ENCODE assay signal across 1 cellular context in the genomic region with DNA sequence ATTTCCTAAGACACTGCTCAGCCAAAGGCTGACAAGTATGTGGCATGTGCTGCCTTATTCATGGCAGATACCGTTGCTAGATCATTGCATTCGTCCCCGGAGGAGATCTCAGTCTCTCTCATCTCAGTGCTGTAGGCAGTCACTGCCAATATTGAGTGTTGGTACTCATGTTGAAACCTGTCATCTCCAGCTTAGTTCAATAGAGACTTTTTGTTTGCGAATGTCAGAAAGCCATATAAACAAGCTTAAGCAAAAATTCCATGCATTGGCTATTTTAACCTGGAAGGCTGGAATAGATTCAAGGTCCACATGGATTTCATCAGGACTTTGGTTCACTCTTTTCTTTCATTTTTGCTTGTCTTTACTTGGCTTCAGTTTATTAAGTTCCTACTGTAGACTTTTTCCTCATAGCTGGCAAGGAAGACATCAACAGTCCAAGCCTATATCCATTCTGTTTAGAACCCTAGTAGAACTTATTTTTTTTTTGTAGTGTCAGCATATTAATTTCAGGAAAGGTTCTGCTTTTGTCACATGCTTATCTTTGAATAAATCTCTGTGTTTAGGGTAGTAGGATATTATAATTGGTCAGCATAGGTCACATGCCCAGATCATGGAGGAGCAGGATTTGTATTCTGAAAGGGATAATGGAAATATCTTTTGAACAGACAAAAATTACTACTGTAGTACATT.
TF ChIP-seq lines count a peak whose summit lies in the region.

No MANE protein-coding gene starts in this region.

TF ChIP-seq in HepG2, 621 proteins besides CTCF, POLR2A, EP300 and RAD21 (continued from another document and continues in another):
- TF ChIP-seq KIAA2018 (CRISPR knock-in tag; IDR thresholded peaks at IDR 0.05; ENCODE audit: borderline replicate concordance) (no peak), WIZ (CRISPR knock-in tag; IDR thresholded peaks at IDR 0.05) (no peak), ZBTB34 (CRISPR knock-in tag; IDR thresholded peaks at IDR 0.05) (no peak), ZNF766 (CRISPR knock-in tag; IDR thresholded peaks at IDR 0.05; ENCODE audit: borderline replicate concordance) (no peak), ZFP36 (IDR thresholded peaks at IDR 0.05; ENCODE audit: borderline replicate concordance, low read depth, low read length, partially characterized antibody) (no peak), KDM4B (CRISPR knock-in tag; IDR thresholded peaks at IDR 0.05) (no peak), NFIB (CRISPR knock-in tag; IDR thresholded peaks at IDR 0.05; ENCODE audit: borderline replicate concordance) (no peak), FOXA3 (CRISPR knock-in tag; IDR thresholded peaks at IDR 0.05) (peak; percentile 73), ZNF343 (CRISPR knock-in tag; IDR thresholded peaks at IDR 0.05) (no peak), DNMT3B (CRISPR knock-in tag; conservative IDR thresholded peaks at IDR 0.05) (no peak), NONO (IDR thresholded peaks at IDR 0.05) (no peak), NONO (CRISPR knock-in tag; conservative IDR thresholded peaks at IDR 0.05) (no peak), ZNF160 (CRISPR knock-in tag; IDR thresholded peaks at IDR 0.05) (no peak), ZNF710 (CRISPR knock-in tag; IDR thresholded peaks at IDR 0.05; ENCODE audit: borderline replicate concordance) (peak; percentile 71; the same call in 1 of the 2 replicates), ZNF646 (CRISPR knock-in tag; IDR thresholded peaks at IDR 0.05) (no peak), ZBTB20 (CRISPR knock-in tag; IDR thresholded peaks at IDR 0.05; ENCODE audit: borderline replicate concordance, low read depth) (no peak), PTBP1 (IDR thresholded peaks at IDR 0.05; ENCODE audit: low read depth, low read length, poor library complexity, severe bottlenecking) (no peak), TEF (CRISPR knock-in tag; IDR thresholded peaks at IDR 0.05) (no peak), HDAC1 (CRISPR knock-in tag; IDR thresholded peaks at IDR 0.05) (0 out of 2 replicates have a peak, but pooled peaks have one; percentile 20), ZNF839 (CRISPR knock-in tag; IDR thresholded peaks at IDR 0.05; ENCODE audit: borderline replicate concordance) (no peak), ATF1 (CRISPR knock-in tag; IDR thresholded peaks at IDR 0.05) (no peak), KMT2A (CRISPR knock-in tag; IDR thresholded peaks at IDR 0.05) (no peak)
- TF ChIP-seq, protein P1, sequence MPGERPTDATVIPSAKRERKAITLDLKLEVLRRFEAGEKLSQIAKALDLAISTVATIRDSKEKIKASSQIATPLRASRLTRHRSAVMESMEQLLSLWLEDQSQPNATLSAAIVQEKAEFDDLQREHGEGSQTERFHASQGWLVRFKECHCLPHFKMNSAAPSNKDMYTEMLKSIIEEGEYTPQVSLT (CRISPR knock-in tag; IDR thresholded peaks at IDR 0.05; ENCODE audit: borderline replicate concordance, low read depth), result no peak
- TF ChIP-seq, protein P2, sequence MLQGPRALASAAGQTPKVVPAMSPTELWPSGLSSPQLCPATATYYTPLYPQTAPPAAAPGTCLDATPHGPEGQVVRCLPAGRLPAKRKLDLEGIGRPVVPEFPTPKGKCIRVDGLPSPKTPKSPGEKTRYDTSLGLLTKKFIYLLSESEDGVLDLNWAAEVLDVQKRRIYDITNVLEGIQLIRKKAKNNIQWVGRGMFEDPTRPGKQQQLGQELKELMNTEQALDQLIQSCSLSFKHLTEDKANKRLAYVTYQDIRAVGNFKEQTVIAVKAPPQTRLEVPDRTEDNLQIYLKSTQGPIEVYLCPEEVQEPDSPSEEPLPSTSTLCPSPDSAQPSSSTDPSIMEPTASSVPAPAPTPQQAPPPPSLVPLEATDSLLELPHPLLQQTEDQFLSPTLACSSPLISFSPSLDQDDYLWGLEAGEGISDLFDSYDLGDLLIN (CRISPR knock-in tag; IDR thresholded peaks at IDR 0.05; ENCODE audit: borderline replicate concordance), result no peak
- TF ChIP-seq, protein P3, sequence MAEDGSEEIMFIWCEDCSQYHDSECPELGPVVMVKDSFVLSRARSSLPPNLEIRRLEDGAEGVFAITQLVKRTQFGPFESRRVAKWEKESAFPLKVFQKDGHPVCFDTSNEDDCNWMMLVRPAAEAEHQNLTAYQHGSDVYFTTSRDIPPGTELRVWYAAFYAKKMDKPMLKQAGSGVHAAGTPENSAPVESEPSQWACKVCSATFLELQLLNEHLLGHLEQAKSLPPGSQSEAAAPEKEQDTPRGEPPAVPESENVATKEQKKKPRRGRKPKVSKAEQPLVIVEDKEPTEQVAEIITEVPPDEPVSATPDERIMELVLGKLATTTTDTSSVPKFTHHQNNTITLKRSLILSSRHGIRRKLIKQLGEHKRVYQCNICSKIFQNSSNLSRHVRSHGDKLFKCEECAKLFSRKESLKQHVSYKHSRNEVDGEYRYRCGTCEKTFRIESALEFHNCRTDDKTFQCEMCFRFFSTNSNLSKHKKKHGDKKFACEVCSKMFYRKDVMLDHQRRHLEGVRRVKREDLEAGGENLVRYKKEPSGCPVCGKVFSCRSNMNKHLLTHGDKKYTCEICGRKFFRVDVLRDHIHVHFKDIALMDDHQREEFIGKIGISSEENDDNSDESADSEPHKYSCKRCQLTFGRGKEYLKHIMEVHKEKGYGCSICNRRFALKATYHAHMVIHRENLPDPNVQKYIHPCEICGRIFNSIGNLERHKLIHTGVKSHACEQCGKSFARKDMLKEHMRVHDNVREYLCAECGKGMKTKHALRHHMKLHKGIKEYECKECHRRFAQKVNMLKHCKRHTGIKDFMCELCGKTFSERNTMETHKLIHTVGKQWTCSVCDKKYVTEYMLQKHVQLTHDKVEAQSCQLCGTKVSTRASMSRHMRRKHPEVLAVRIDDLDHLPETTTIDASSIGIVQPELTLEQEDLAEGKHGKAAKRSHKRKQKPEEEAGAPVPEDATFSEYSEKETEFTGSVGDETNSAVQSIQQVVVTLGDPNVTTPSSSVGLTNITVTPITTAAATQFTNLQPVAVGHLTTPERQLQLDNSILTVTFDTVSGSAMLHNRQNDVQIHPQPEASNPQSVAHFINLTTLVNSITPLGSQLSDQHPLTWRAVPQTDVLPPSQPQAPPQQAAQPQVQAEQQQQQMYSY (CRISPR knock-in tag; IDR thresholded peaks at IDR 0.05), result no peak
